ENCODE assay signal across 8 cellular contexts in the genomic region with DNA sequence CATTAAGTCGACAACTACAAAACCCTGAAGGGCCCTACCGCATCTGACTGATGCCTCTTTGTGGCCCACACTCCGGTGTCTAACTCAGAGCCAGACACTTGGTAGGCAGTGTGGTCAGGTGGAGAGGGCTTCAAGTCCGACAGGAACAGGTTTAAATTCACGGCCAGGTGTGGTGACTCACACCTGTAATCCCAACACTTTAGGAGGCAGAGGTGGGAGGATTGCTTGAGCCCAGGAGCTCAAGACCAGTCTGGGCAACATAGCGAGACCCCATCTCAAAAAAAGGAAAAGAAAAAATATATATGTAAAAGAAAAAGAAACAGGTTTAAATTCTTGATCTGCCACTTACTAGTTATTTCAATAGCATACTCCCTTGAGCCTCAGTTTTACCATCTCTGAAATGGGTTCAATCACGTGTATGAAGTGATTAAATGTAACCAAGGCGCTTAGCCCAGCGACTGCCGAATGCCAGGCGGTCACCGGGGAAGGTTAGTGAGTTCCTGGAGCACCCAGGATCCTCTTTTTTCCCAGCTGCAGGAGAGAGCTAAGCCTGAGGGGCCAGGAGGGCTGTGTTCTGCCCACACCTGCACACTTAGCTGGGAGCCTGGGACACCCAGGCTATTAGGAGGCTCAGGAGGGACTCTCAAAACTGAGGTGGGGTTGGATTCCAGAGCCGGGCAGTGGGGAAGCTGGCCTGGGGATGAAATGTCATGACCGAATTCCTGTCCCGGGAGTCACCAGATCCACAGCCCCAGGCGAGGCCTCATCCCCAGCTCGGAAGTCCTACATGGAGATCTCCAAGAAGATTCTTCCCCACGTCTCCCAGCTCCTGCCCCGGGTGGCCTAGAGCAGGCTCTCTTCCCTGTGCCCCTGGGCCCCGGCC. TPM values are rescaled to one million over a fixed set of nuclear protein-coding genes. Genes with fewer than 3 reads are reported as not detected.
DNase-seq lines count a peak whose midpoint lies in the region; ATAC-seq and TF ChIP-seq lines count a peak whose summit lies in the region.

No MANE protein-coding gene starts in this region.

- H3K4me1 Mint-ChIP-seq in HFFc6 (ENCODE audit: low read depth) (peaks cover 59% of the 10 kb centered on the region), neural crest cell (peaks cover 14% of the 10 kb centered on the region)
- H3K4me1 Mint-ChIP-seq in activated CD4-positive, alpha-beta memory T cell treated with anti-CD3 and anti-CD28 coated beads for 36 hours (ENCODE audit: low read depth), result peaks cover 39% of the 10 kb centered on the region

- CTCF ChIA-PET in activated CD4-positive, alpha-beta memory T cell treated with anti-CD3 and anti-CD28 coated beads for 36 hours (lab: Charles Lee), result interaction anchor here (1.0 to 4.2 kb wide), 10 partner anchors 9 to 245 kb away, joined by 4 to 49 read pairs (median 8); partner anchors contain the start of genes FAF2, GPRIN1, KIAA1191 and RNF44

- no peak for TF ChIP-seq CTCF in HFFc6 (IDR thresholded peaks at IDR 0.05)
- TF ChIP-seq CTCF in fibroblast of the aortic adventitia (IDR thresholded peaks at IDR 0.05; ENCODE audit: insufficient read depth, low read length), result no peak
- no peak for TF ChIP-seq CTCF in neural crest cell (conservative IDR thresholded peaks at IDR 0.05)

- POLR2A ChIA-PET in activated CD4-positive, alpha-beta memory T cell treated with anti-CD3 and anti-CD28 coated beads for 36 hours (lab: Charles Lee), result interaction anchor here (0.8 to 1.7 kb wide), 5 partner anchors 32 to 128 kb away, joined by 3 to 8 read pairs (median 6); partner anchors contain the start of genes FAF2, KIAA1191 and RNF44

- DNase-seq in CD1c-positive myeloid dendritic cell (ENCODE audit: extremely low spot score) (peak; percentile 12), HFFc6 (peak; percentile 69), fibroblast of the aortic adventitia (ENCODE audit: low read depth) (peak; percentile 54), neural crest cell (ENCODE audit: low read depth, low spot score) (peak; percentile 22)
- DNase-seq in activated CD4-positive, alpha-beta memory T cell treated with anti-CD3 and anti-CD28 coated beads for 36 hours, result no peak

- H3K9me3 Mint-ChIP-seq in HFFc6 (no peaks in the 10 kb centered on the region), neural crest cell (peaks cover 2% of the 10 kb centered on the region)
- no peaks in the 10 kb centered on the region for H3K9me3 Mint-ChIP-seq in activated CD4-positive, alpha-beta memory T cell treated with anti-CD3 and anti-CD28 coated beads for 36 hours

- H3K4me3 Mint-ChIP-seq in HFFc6 (peak overlapping the region; percentile 94), neural crest cell (peak overlapping the region; percentile 85)
- H3K4me3 Mint-ChIP-seq in activated CD4-positive, alpha-beta memory T cell treated with anti-CD3 and anti-CD28 coated beads for 36 hours, result peak overlapping the region; percentile 77

- intact Hi-C loops in activated CD4-positive, alpha-beta memory T cell treated with anti-CD3 and anti-CD28 coated beads for 36 hours (cut with micrococcal nuclease), result loop anchor here (1.0 to 5.0 kb wide), 5 partner anchors 26 to 182 kb away; partner anchors contain the start of genes FAF2 and RNF44

- H3K36me3 Mint-ChIP-seq in HFFc6 (ENCODE audit: low read depth), result peaks cover 16% of the 10 kb centered on the region
- no peaks in the 10 kb centered on the region for H3K36me3 Mint-ChIP-seq in activated CD4-positive, alpha-beta memory T cell treated with anti-CD3 and anti-CD28 coated beads for 36 hours
- H3K36me3 Mint-ChIP-seq in neural crest cell (ENCODE audit: low read depth), result no peaks in the 10 kb centered on the region

- H3K27ac Mint-ChIP-seq in HFFc6, result peak overlapping the region; percentile 84
- H3K27ac Mint-ChIP-seq in activated CD4-positive, alpha-beta memory T cell treated with anti-CD3 and anti-CD28 coated beads for 36 hours, result peak overlapping the region; percentile 65
- no peak overlapping the region for H3K27ac Mint-ChIP-seq in neural crest cell (ENCODE audit: unreplicated experiment)

- H3K4me3 ChIP-seq in fibroblast of the aortic adventitia (ENCODE audit: low read depth, low read length), result peak overlapping the region; percentile 80

- ATAC-seq in GM19397 (IDR thresholded peaks at IDR 0.05; ENCODE audit: unreplicated experiment) (no peak), GM21390 (IDR thresholded peaks at IDR 0.05; ENCODE audit: unreplicated experiment) (no peak), HG02763 (IDR thresholded peaks at IDR 0.05; ENCODE audit: unreplicated experiment) (no peak)

- H3K27me3 Mint-ChIP-seq in HFFc6 (ENCODE audit: insufficient read depth), result peaks cover 10% of the 10 kb centered on the region
- H3K27me3 Mint-ChIP-seq in activated CD4-positive, alpha-beta memory T cell treated with anti-CD3 and anti-CD28 coated beads for 36 hours, result no peaks in the 10 kb centered on the region
- peaks cover 15% of the 10 kb centered on the region for H3K27me3 Mint-ChIP-seq in neural crest cell (ENCODE audit: low read depth)

RNA-seq across cellular contexts. Expression of gene CLTB, which starts 0.9 kb away (rescaled TPM):
- 100 to 1,000 TPM; 178 to 226 (median 202) TPM for total RNA-seq in HFFc6 (2021; fragmentation: NEBNext Ultra II Directional; extraction: Animal tissue kit (Norgen Biotek cat#: 25700))
- 10 to 100 TPM; 51.5 to 57.0 TPM for total RNA-seq in activated CD4-positive, alpha-beta memory T cell treated with anti-CD3 and anti-CD28 coated beads for 36 hours
- 49.3 and 76.5 TPM in 2 replicates for total RNA-seq in fibroblast of the aortic adventitia (ENCODE audit: low replicate concordance)
- total RNA-seq in neural crest cell, result 31.6 and 36.0 TPM in 2 replicates

RNA-seq across cellular contexts. Expression of gene HIGD2A, which starts 26.9 kb away (rescaled TPM):
- total RNA-seq in HFFc6 (2021; fragmentation: NEBNext Ultra II Directional; extraction: Animal tissue kit (Norgen Biotek cat#: 25700)), result 100 to 1,000 TPM in 4 of 6 experiments, 10 to 100 TPM in 2; 90.4 to 109 (median 105) TPM
- total RNA-seq in activated CD4-positive, alpha-beta memory T cell treated with anti-CD3 and anti-CD28 coated beads for 36 hours, result 100 to 1,000 TPM; 112 to 119 TPM
- total RNA-seq in fibroblast of the aortic adventitia (ENCODE audit: low replicate concordance) (23.2 and 51.9 TPM in 2 replicates), neural crest cell (91.2 and 92.5 TPM in 2 replicates)

RNA-seq across cellular contexts. Expression of gene NOP16, which starts 27.1 kb away (rescaled TPM):
- 10 to 100 TPM; 27.8 to 48.7 (median 33.2) TPM for total RNA-seq in HFFc6 (2021; fragmentation: NEBNext Ultra II Directional; extraction: Animal tissue kit (Norgen Biotek cat#: 25700))
- 10 to 100 TPM; 52.5 to 57.6 TPM for total RNA-seq in activated CD4-positive, alpha-beta memory T cell treated with anti-CD3 and anti-CD28 coated beads for 36 hours
- total RNA-seq in fibroblast of the aortic adventitia (ENCODE audit: low replicate concordance) (17.0 and 44.2 TPM in 2 replicates), neural crest cell (40.9 and 42.4 TPM in 2 replicates)

RNA-seq across cellular contexts. Expression of gene FAF2, which starts 32.7 kb away (rescaled TPM):
- total RNA-seq in HFFc6 (2021; fragmentation: NEBNext Ultra II Directional; extraction: Animal tissue kit (Norgen Biotek cat#: 25700)), result 10 to 100 TPM; 43.4 to 53.1 (median 49.3) TPM
- total RNA-seq in activated CD4-positive, alpha-beta memory T cell treated with anti-CD3 and anti-CD28 coated beads for 36 hours, result 10 to 100 TPM; 34.4 to 34.6 TPM
- total RNA-seq in fibroblast of the aortic adventitia (ENCODE audit: low replicate concordance) (42.3 and 45.3 TPM in 2 replicates), neural crest cell (49.3 and 50.3 TPM in 2 replicates)

RNA-seq across cellular contexts. Expression of gene ARL10, which starts 50.2 kb away (rescaled TPM):
- 1 to 10 TPM; 6.6 to 8.9 (median 8.0) TPM for total RNA-seq in HFFc6 (2021; fragmentation: NEBNext Ultra II Directional; extraction: Animal tissue kit (Norgen Biotek cat#: 25700))
- total RNA-seq in activated CD4-positive, alpha-beta memory T cell treated with anti-CD3 and anti-CD28 coated beads for 36 hours, result 10 to 100 TPM in 1 of 2 experiments, 1 to 10 TPM in 1; 9.3 to 12.2 TPM
- 9.3 and 19.9 TPM in 2 replicates for total RNA-seq in fibroblast of the aortic adventitia (ENCODE audit: low replicate concordance)
- 37.2 and 40.0 TPM in 2 replicates for total RNA-seq in neural crest cell
